8 cellular contexts compared by ENCODE assay signal in the genomic region with DNA sequence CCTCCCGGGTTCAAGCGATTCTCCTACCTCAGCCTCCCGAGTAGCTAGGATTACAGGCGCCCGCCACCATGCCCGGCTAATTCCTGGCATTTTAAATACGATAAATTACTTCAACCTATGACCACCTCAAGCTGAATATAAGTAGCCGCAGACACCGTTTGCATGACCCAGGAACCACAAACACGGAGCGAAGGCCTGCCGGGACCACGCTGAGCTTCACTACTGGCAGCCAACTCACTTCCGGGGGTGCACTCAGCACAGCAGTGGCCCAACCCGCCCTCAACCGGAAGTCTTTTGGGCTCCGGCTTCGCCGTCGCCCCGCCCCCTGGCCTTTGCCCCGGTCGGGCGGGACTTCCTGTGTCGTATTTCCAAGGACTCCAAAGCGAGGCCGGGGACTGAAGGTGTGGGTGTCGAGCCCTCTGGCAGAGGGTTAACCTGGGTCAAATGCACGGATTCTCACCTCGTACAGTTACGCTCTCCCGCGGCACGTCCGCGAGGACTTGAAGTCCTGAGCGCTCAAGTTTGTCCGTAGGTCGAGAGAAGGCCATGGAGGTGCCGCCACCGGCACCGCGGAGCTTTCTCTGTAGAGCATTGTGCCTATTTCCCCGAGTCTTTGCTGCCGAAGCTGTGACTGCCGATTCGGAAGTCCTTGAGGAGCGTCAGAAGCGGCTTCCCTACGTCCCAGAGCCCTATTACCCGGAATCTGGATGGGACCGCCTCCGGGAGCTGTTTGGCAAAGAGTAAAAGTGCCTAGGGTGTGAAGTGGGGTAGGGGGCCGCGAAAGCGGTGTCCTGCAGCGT. TPM values are rescaled to one million over a fixed set of nuclear protein-coding genes. Genes with fewer than 3 reads are reported as not detected.
DNase-seq lines count a peak whose midpoint lies in the region; ATAC-seq, FAIRE-seq and TF ChIP-seq lines count a peak whose summit lies in the region.

Gene TIMMDC1 (plus strand): TSS at position 360 of the 800 bp plus-strand sequence. CDS start 187 bp downstream, at position 547.

- no peaks in the 10 kb centered on the region for H3K9me3 ChIP-seq in keratinocyte (ENCODE audit: control insufficient read depth, low read depth, low read length)

- peak; percentile 100 for DNase-seq in AG20443 (ENCODE audit: low spot score)
- peak; percentile 87 for DNase-seq in NCI-H510A (lab: John Stamatoyannopoulos, UW)
- peak; percentile 96 for DNase-seq in activated CD4-positive, alpha-beta T cell treated with anti-CD3 and anti-CD28 coated beads for 1 hour
- peak; percentile 99 for DNase-seq in cerebellum (ENCODE audit: low spot score)
- DNase-seq in keratinocyte (ENCODE audit: low read depth, low spot score), result peak; percentile 63
- DNase-seq in stimulated activated CD4-positive, alpha-beta T cell treated with anti-CD3 and anti-CD28 coated beads, Interleukin-15, amount 100 ng/mL, for 1 hour (ENCODE audit: low read depth in 1 of 2, low spot score in 1 of 2), result peak; percentile 92 to 97

- peak within 1 kb of the TSS; percentile 89 for H2AFZ ChIP-seq in keratinocyte (ENCODE audit: control insufficient read depth, low read length)

- peaks cover 21% of the 10 kb centered on the region for H3K4me1 ChIP-seq in keratinocyte (ENCODE audit: control insufficient read depth, extremely low read depth, insufficient read depth, low read length)

- H3K27me3 ChIP-seq in keratinocyte (ENCODE audit: control insufficient read depth, extremely low read depth, insufficient read depth, low read length), result no peaks in the 10 kb centered on the region

- ATAC-seq in HG03432 (IDR thresholded peaks at IDR 0.05; ENCODE audit: unreplicated experiment), result peak; percentile 99

- peak within 1 kb of the TSS; percentile 82 to 98 (median 95) for H3K4me3 ChIP-seq in keratinocyte (ENCODE audit: control insufficient read depth in 2 of 3, extremely low read depth in 1 of 3, insufficient read depth in 2 of 3, low read depth in 1 of 3, low read length in 3 of 3)

- H3K4me2 ChIP-seq in keratinocyte (ENCODE audit: control insufficient read depth, extremely low read depth, insufficient read depth, low read depth, low read length), result peak within 1 kb of the TSS; percentile 78

- H4K20me1 ChIP-seq in keratinocyte (ENCODE audit: control insufficient read depth, extremely low read depth, insufficient read depth, low read length), result no peaks in the 10 kb centered on the region

- no peak for TF ChIP-seq CTCF in keratinocyte (optimal IDR thresholded peaks at IDR 0.05 in 1 of 3, IDR thresholded peaks at IDR 0.05 in 1 of 3, conservative IDR thresholded peaks at IDR 0.05 in 1 of 3; ENCODE audit: extremely low read depth in 1 of 3, insufficient read depth in 2 of 3, low read length in 3 of 3)

- TF ChIP-seq POLR2A in GM19099 (IDR thresholded peaks at IDR 0.05; ENCODE audit: extremely low read depth, insufficient read length, low read depth), result peak; percentile 94

- peak; percentile 9 for FAIRE-seq in keratinocyte (lab: Jason Lieb, UNC)

- dilution Hi-C loops in keratinocyte (cut with MboI; ENCODE audit: extremely low pct_ligation_motif_present, low sequenced_read_pairs), result no loop called here

- peak within 1 kb of the TSS; percentile 89 for H3K27ac ChIP-seq in keratinocyte (ENCODE audit: control insufficient read depth, insufficient read depth, low read length)

- H3K36me3 ChIP-seq in keratinocyte (ENCODE audit: control insufficient read depth in 2 of 2, extremely low read depth in 1 of 2, insufficient read depth in 2 of 2, low read length in 2 of 2), result peaks cover 0 to 2% of the 10 kb centered on the region in 2 experiments

- no peaks in the 10 kb centered on the region for H3K9me1 ChIP-seq in keratinocyte (ENCODE audit: control insufficient read depth, extremely low read depth, insufficient read depth, low read length)

- H3K9ac ChIP-seq in keratinocyte (ENCODE audit: control insufficient read depth, extremely low read depth, insufficient read depth, low read length), result peak within 1 kb of the TSS; percentile 94

- H3K79me2 ChIP-seq in keratinocyte (ENCODE audit: control insufficient read depth, insufficient read depth, low read length), result peaks cover 30% of the 10 kb centered on the region

RNA-seq across cellular contexts. Expression of gene TIMMDC1, which starts in this region (rescaled TPM):
- total RNA-seq in cerebellum, result 36.6 TPM
- 81.3 to 140 TPM (median 109 TPM) in 3 replicates for polyA plus RNA-seq in keratinocyte
- polyA plus RNA-seq in keratinocyte (2011; ENCODE audit: low read depth), result 147 TPM
- polyA plus RNA-seq in keratinocyte (2011; cell fraction: cytosol; rRNA removed), result 71.2 and 149 TPM in 2 replicates
- 110 and 114 TPM in 2 replicates for polyA plus RNA-seq in keratinocyte (2011; cell fraction: nucleus; rRNA removed)
- polyA plus RNA-seq in keratinocyte (2012; ENCODE audit: low replicate concordance), result 83.0 and 91.7 TPM in 2 replicates
- 45.3 to 62.4 TPM (median 46.6 TPM) in 3 replicates for polyA minus RNA-seq in keratinocyte
- 67.5 TPM for polyA minus RNA-seq in keratinocyte (2011; cell fraction: cytosol; rRNA and poly(A)+ RNA removed)
- polyA minus RNA-seq in keratinocyte (2011; cell fraction: nucleus; rRNA and poly(A)+ RNA removed), result 32.9 and 36.8 TPM in 2 replicates

Comparison
In these comparisons a context has a peak if more than half of its experiments do, and no peak if none do; other contexts are left out.
1. Peak in every context shown above with its lines: DNase-seq, ATAC-seq, H3K4me3 ChIP-seq and H3K27ac ChIP-seq.